ENCODE assay signal across 8 cellular contexts in genomic region chr15:96340611-96341464, GRCh38. TPM values are rescaled to one million over a fixed set of nuclear protein-coding genes. Genes with fewer than 3 reads are reported as not detected.
DNase-seq lines count a peak whose midpoint lies in the region; ATAC-seq and TF ChIP-seq lines count a peak whose summit lies in the region.

No MANE protein-coding gene starts in this region.

- H3K9me3 ChIP-seq in HEK293 (ENCODE audit: control insufficient read depth, insufficient read depth, low read depth, low read length) = no peaks in the 10 kb centered on the region

- peaks cover 30% of the 10 kb centered on the region for H3K4me1 ChIP-seq in HEK293 (ENCODE audit: control insufficient read depth, insufficient read depth, low read length)

- CTCF ChIA-PET in HEK293 (lab: Yijun Ruan, JAX) = interaction anchor here (0.6 to 1.6 kb wide), 5 partner anchors 16 to 1414 kb away, joined by 3 to 5 read pairs (median 4); no protein-coding TSS in a partner anchor

- peak overlapping the region; percentile 96 for H3K27ac ChIP-seq in HEK293 (ENCODE audit: extremely low read depth, low read depth, low read length)

- peaks cover 94% of the 10 kb centered on the region for H3K27me3 Mint-ChIP-seq in activated naive CD8-positive, alpha-beta T cell treated with anti-CD3 and anti-CD28 coated beads for 36 hours

- no peak overlapping the region for H3K27ac Mint-ChIP-seq in activated naive CD8-positive, alpha-beta T cell treated with anti-CD3 and anti-CD28 coated beads for 36 hours

- ATAC-seq in left ventricle myocardium superior = peak; percentile 57
- ATAC-seq in sciatic nerve = peak; percentile 18

- H3K9me3 Mint-ChIP-seq in activated naive CD8-positive, alpha-beta T cell treated with anti-CD3 and anti-CD28 coated beads for 36 hours = peaks cover 8% of the 10 kb centered on the region

- peak overlapping the region; percentile 66 for H3K4me3 ChIP-seq in HEK293 (ENCODE audit: low read depth, low read length)

- DNase-seq in ACHN (peak; percentile 49), left ventricle myocardium superior (peak; percentile 71), sciatic nerve (ENCODE audit: low spot score) (peak; percentile 76), DMS53 treated with DMSO at 0.1 percent for 48 hours (lab: John Stamatoyannopoulos, UW; ENCODE audit: unreplicated experiment) (no peak), NK-92 (lab: John Stamatoyannopoulos, UW; ENCODE audit: unreplicated experiment) (no peak)
- no peak for DNase-seq in activated naive CD8-positive, alpha-beta T cell treated with anti-CD3 and anti-CD28 coated beads for 36 hours
- DNase-seq in stimulated activated CD4-positive, alpha-beta T cell treated with anti-CD3 and anti-CD28 coated beads, Interleukin-2, amount 100 ng/mL, for 48 hours = no peak

- intact Hi-C loops in left ventricle myocardium superior (cut with micrococcal nuclease) = no loop called here
- intact Hi-C loops in sciatic nerve (cut with DNase I) = loop anchor here (10.0 kb wide), 1 partner anchor 1076 kb away; no protein-coding TSS in a partner anchor

- H3K36me3 Mint-ChIP-seq in activated naive CD8-positive, alpha-beta T cell treated with anti-CD3 and anti-CD28 coated beads for 36 hours = peaks cover 2% of the 10 kb centered on the region

- in situ Hi-C loops in ACHN (cut with HindIII; ENCODE audit: low pct_ligation_motif_present, low pct_unique_long_range_greater_than_20kb, low sequenced_read_pairs) = no loop called here

- peak overlapping the region; percentile 4 for H3K4me3 Mint-ChIP-seq in activated naive CD8-positive, alpha-beta T cell treated with anti-CD3 and anti-CD28 coated beads for 36 hours

- POLR2A ChIA-PET in HEK293 (lab: Yijun Ruan, JAX) = interaction anchor here (0.6 to 3.3 kb wide), 7 partner anchors 10 to 442 kb away, joined by 3 to 42 read pairs (median 7); partner anchors contain the start of gene NR2F2

- TF ChIP-seq CTCF in HEK293 (tag by site-specific recombination; IDR thresholded peaks at IDR 0.05) = peak; percentile 58

- peaks cover 10 to 30% of the 10 kb centered on the region in 2 experiments for H3K36me3 ChIP-seq in HEK293 (ENCODE audit: control insufficient read depth in 2 of 2, insufficient read depth in 1 of 2, low read length in 2 of 2)

- H3K4me1 Mint-ChIP-seq in activated naive CD8-positive, alpha-beta T cell treated with anti-CD3 and anti-CD28 coated beads for 36 hours = peaks cover 12% of the 10 kb centered on the region

TF ChIP-seq in HEK293, 187 proteins besides CTCF, POLR2A, EP300 and RAD21 (continues in another document):
- TF ChIP-seq ZNF433 (tag by site-specific recombination; IDR thresholded peaks at IDR 0.05; ENCODE audit: low read depth) = no peak
- TF ChIP-seq ZNF747 (tag by site-specific recombination; IDR thresholded peaks at IDR 0.05) = no peak
- TF ChIP-seq ZNF629 (tag by site-specific recombination; IDR thresholded peaks at IDR 0.05) = no peak
- peak; percentile 63 for TF ChIP-seq ZBTB26 (tag by site-specific recombination; optimal IDR thresholded peaks at IDR 0.05)
- peak; percentile 60; the same call in 1 of the 2 replicates for TF ChIP-seq ZBTB8A (tag by site-specific recombination; IDR thresholded peaks at IDR 0.05)
- TF ChIP-seq HOXA7 (CRISPR knock-in tag; IDR thresholded peaks at IDR 0.05; ENCODE audit: borderline replicate concordance) = no peak
- TF ChIP-seq ZBTB17 (tag by site-specific recombination; IDR thresholded peaks at IDR 0.05) = peak; percentile 71; the same call in 1 of the 2 replicates
- no peak for TF ChIP-seq BCL11A (tag by site-specific recombination; IDR thresholded peaks at IDR 0.05; ENCODE audit: low read depth)
- no peak for TF ChIP-seq MYNN (tag by site-specific recombination; IDR thresholded peaks at IDR 0.05; ENCODE audit: borderline replicate concordance)
- TF ChIP-seq ZBTB7A (tag by site-specific recombination; IDR thresholded peaks at IDR 0.05; ENCODE audit: low read depth) = no peak
- no peak for TF ChIP-seq ZNF155 (tag by site-specific recombination; IDR thresholded peaks at IDR 0.05)
- no peak for TF ChIP-seq ZNF274 (IDR thresholded peaks at IDR 0.05; ENCODE audit: low read length)
- TF ChIP-seq ZNF274 (tag by site-specific recombination; IDR thresholded peaks at IDR 0.05; ENCODE audit: borderline replicate concordance) = no peak
- peak; percentile 83 for TF ChIP-seq ZBTB20 (tag by site-specific recombination; IDR thresholded peaks at IDR 0.05)
- no peak for TF ChIP-seq ZNF140 (tag by site-specific recombination; IDR thresholded peaks at IDR 0.05)
- no peak for TF ChIP-seq REST (tag by site-specific recombination; IDR thresholded peaks at IDR 0.05)
- TF ChIP-seq ZNF311 (tag by site-specific recombination; IDR thresholded peaks at IDR 0.05; ENCODE audit: borderline replicate concordance) = no peak
- TF ChIP-seq PRDM2 (tag by site-specific recombination; IDR thresholded peaks at IDR 0.05; ENCODE audit: borderline replicate concordance) = no peak

RNA-seq across cellular contexts. Expression of gene NR2F2, which starts 10.3 kb away (rescaled TPM):
- total RNA-seq in activated naive CD8-positive, alpha-beta T cell treated with anti-CD3 and anti-CD28 coated beads for 36 hours = not detected
- 18.0 TPM for total RNA-seq in left ventricle myocardium superior
- 242 TPM for total RNA-seq in sciatic nerve

Comparison
In these comparisons a context has a peak if more than half of its experiments do, and no peak if none do; other contexts are left out.
1. DNase-seq: peak in ACHN (single experiment), left ventricle myocardium superior (single experiment) and sciatic nerve (single experiment); none in activated naive CD8-positive, alpha-beta T cell treated with anti-CD3 and anti-CD28 coated beads for 36 hours (single experiment), DMS53 treated with DMSO at 0.1 percent for 48 hours (single experiment), stimulated activated CD4-positive, alpha-beta T cell treated with anti-CD3 and anti-CD28 coated beads, Interleukin-2, amount 100 ng/mL, for 48 hours (0 of 2) and NK-92 (single experiment).
2. RNA of gene NR2F2, which starts 10.3 kb away (total RNA-seq): 242 TPM in sciatic nerve (single experiment) and 18.0 TPM in left ventricle myocardium superior (single experiment); not detected in activated naive CD8-positive, alpha-beta T cell treated with anti-CD3 and anti-CD28 coated beads for 36 hours; every median in the first group is over 10 times any median in the second.